Comparison of ENCODE assay signal across 12 cellular contexts in the genomic region with DNA sequence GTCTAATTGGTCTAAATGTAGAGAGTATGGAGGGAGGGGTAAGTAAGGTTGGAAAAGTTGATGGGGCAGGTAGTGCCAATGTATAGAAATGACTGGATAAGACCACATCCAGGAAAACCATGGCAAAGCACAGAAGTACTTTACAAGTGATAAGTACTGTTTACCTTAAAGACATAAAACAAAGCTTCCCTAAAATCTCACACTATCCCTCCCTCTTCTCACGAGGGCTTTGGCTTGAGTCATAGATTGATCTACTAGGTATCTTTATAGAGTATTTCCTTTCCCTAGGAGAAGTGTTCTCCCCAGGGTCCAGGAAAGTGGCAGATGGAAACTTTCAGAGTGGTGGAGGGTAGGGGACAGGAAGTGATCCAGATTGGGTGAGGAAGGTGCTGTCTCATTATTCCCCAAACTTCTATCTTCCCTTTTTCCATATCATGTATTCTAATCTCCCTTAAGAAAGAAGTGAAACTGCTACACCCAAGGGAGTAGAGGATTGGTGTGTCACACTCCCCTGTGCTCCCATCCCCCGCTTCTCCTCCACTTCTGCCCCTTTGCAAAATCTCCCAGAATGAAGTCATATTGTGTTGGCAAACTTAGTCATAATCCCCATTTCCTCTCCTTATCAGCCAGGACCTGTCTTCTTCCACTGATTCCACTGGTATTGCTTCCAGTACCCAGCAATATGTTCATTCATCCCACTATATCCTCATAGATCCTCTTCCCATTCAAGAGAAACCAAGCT. TPM values are rescaled to one million over a fixed set of nuclear protein-coding genes. Genes with fewer than 3 reads are reported as not detected.
DNase-seq lines count a peak whose midpoint lies in the region; ATAC-seq and TF ChIP-seq lines count a peak whose summit lies in the region.
"Had no signal": no experiment of that assay in that cellular context is flagged by ENCODE, and none has a peak within 500 bp of the region (broad histone marks: within the 10 kb centered on the region; RNA-seq: fewer than 3 reads in every experiment).

No MANE protein-coding gene starts in this region.

- H3K9me3 ChIP-seq in ascending aorta (no peaks in the 10 kb centered on the region), SK-N-SH (no peaks in the 10 kb centered on the region)
- H3K9me3 ChIP-seq: BE2C, right lobe of liver had no signal

- H3K79me2 ChIP-seq in SK-N-SH (ENCODE audit: insufficient read depth) = no peaks in the 10 kb centered on the region

- no peaks in the 10 kb centered on the region for H4K20me1 ChIP-seq in SK-N-SH (ENCODE audit: insufficient read depth)

- H3K9ac ChIP-seq in SK-N-SH = no peak overlapping the region

- H3K27me3 ChIP-seq in ascending aorta = no peaks in the 10 kb centered on the region
- H3K27me3 ChIP-seq in SK-N-SH (ENCODE audit: insufficient read depth) = no peaks in the 10 kb centered on the region
- H3K27me3 ChIP-seq: BE2C, right lobe of liver had no signal

- H3K9me3 Mint-ChIP-seq in progenitor cell of endocrine pancreas (ENCODE audit: low read depth) = no peaks in the 10 kb centered on the region

- no peak overlapping the region for H3K4me3 Mint-ChIP-seq in progenitor cell of endocrine pancreas (ENCODE audit: low read depth)

- ATAC-seq in GM19351 (IDR thresholded peaks at IDR 0.05; ENCODE audit: unreplicated experiment) (no peak), GM21737 (IDR thresholded peaks at IDR 0.05; ENCODE audit: unreplicated experiment) (no peak)

- intact Hi-C loops in ascending aorta (cut with DNase I) = no loop called here

- DNase-seq in COLO829 (ENCODE audit: low spot score) = peak; percentile 16
- DNase-seq in M059J (ENCODE audit: low read depth) = peak; percentile 78
- DNase-seq in ascending aorta (ENCODE audit: low spot score in 2 of 2) = peak in 1 of 2 donors; percentile 67
- DNase-seq in iris pigment epithelial cell (ENCODE audit: low read depth) = peak; percentile 55
- no peak for DNase-seq in progenitor cell of endocrine pancreas (ENCODE audit: low spot score, unreplicated experiment)
- DNase-seq in SK-N-SH = no peak
- DNase-seq: activated CD4-positive, alpha-beta T cell treated with anti-CD3 and anti-CD28 coated beads for 48 hours; BE2C; right lobe of liver; T-helper 1 cell had no signal

- no peaks in the 10 kb centered on the region for H3K9me2 ChIP-seq in SK-N-SH

- H3K4me1 ChIP-seq in ascending aorta (peaks cover 0 to 36% of the 10 kb centered on the region in 2 donors), SK-N-SH (ENCODE audit: control insufficient read depth in 1 of 2, insufficient read depth in 2 of 2, low read depth in 1 of 2, low read length in 1 of 2) (peaks cover 0 to 5% of the 10 kb centered on the region in 2 experiments; a peak in 1 of 4 replicates)
- H3K4me1 ChIP-seq: BE2C, right lobe of liver had no signal

- peaks cover 8% of the 10 kb centered on the region for H3K4me1 Mint-ChIP-seq in progenitor cell of endocrine pancreas (ENCODE audit: low read depth)

- no peaks in the 10 kb centered on the region for H3K27me3 Mint-ChIP-seq in progenitor cell of endocrine pancreas

- TF ChIP-seq CTCF in ascending aorta (IDR thresholded peaks at IDR 0.05) (no peak), progenitor cell of endocrine pancreas (IDR thresholded peaks at IDR 0.05; ENCODE audit: unreplicated experiment) (no peak), SK-N-SH (IDR thresholded peaks at IDR 0.05) (no peak)

- H3K27ac ChIP-seq in ascending aorta (peak overlapping the region; percentile 50 to 58), SK-N-SH (ENCODE audit: low read depth in 2 of 2, low read length in 1 of 2) (no peak overlapping the region)
- H3K27ac ChIP-seq: right lobe of liver had no signal

- TF ChIP-seq EP300 in SK-N-SH (IDR thresholded peaks at IDR 0.05; ENCODE audit: borderline replicate concordance in 1 of 2, low read depth in 1 of 2, low read length in 1 of 2) = no peak

- no peak for TF ChIP-seq RAD21 in SK-N-SH (IDR thresholded peaks at IDR 0.05; ENCODE audit: low read length)

- H3K36me3 ChIP-seq in ascending aorta = no peaks in the 10 kb centered on the region
- no peaks in the 10 kb centered on the region for H3K36me3 ChIP-seq in SK-N-SH (replicated peaks in 1 of 2; ENCODE audit: control insufficient read depth in 1 of 2, insufficient read depth in 2 of 2, low read length in 1 of 2)
- H3K36me3 ChIP-seq: BE2C, right lobe of liver had no signal

- no peak overlapping the region for H3K27ac Mint-ChIP-seq in progenitor cell of endocrine pancreas

- H3K4me3 ChIP-seq in ascending aorta (no peak overlapping the region), SK-N-SH (ENCODE audit: low read depth in 2 of 2, low read length in 1 of 2) (no peak overlapping the region)
- H3K4me3 ChIP-seq: right lobe of liver had no signal

- H3K36me3 Mint-ChIP-seq in progenitor cell of endocrine pancreas (ENCODE audit: insufficient read depth) = no peaks in the 10 kb centered on the region

- no peak overlapping the region for H3K4me2 ChIP-seq in SK-N-SH

- WGBS in SK-N-SH (ENCODE audit: low lambda C conversion rate) = 20% methylated on average over 2 of the region's 2 CpGs

- H3F3A ChIP-seq in SK-N-SH (replicated peaks; ENCODE audit: insufficient read depth) = no peaks in the 10 kb centered on the region

- POLR2A ChIA-PET in SK-N-SH (lab: Yijun Ruan, JAX) = no interaction called here

- CTCF ChIA-PET in SK-N-SH (lab: Yijun Ruan, JAX) = interaction anchor here (1.1 kb wide), 1 partner anchor 76 kb away, joined by 3 read pairs; no protein-coding TSS in a partner anchor

- no peak overlapping the region for H2AFZ ChIP-seq in SK-N-SH (ENCODE audit: low read depth)

TF ChIP-seq in SK-N-SH, 30 proteins besides CTCF, POLR2A, EP300 and RAD21:
- TF ChIP-seq FOXM1 (IDR thresholded peaks at IDR 0.05; ENCODE audit: low read depth) = no peak
- TF ChIP-seq, protein P1, sequence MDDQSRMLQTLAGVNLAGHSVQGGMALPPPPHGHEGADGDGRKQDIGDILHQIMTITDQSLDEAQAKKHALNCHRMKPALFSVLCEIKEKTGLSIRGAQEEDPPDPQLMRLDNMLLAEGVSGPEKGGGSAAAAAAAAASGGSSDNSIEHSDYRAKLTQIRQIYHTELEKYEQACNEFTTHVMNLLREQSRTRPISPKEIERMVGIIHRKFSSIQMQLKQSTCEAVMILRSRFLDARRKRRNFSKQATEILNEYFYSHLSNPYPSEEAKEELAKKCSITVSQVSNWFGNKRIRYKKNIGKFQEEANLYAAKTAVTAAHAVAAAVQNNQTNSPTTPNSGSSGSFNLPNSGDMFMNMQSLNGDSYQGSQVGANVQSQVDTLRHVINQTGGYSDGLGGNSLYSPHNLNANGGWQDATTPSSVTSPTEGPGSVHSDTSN (IDR thresholded peaks at IDR 0.05) = no peak
- TF ChIP-seq YY1 (IDR thresholded peaks at IDR 0.05; ENCODE audit: low read depth) = no peak
- TF ChIP-seq TAF1 (IDR thresholded peaks at IDR 0.05; ENCODE audit: borderline replicate concordance, low read depth, low read length) = no peak
- TF ChIP-seq, protein P2, sequence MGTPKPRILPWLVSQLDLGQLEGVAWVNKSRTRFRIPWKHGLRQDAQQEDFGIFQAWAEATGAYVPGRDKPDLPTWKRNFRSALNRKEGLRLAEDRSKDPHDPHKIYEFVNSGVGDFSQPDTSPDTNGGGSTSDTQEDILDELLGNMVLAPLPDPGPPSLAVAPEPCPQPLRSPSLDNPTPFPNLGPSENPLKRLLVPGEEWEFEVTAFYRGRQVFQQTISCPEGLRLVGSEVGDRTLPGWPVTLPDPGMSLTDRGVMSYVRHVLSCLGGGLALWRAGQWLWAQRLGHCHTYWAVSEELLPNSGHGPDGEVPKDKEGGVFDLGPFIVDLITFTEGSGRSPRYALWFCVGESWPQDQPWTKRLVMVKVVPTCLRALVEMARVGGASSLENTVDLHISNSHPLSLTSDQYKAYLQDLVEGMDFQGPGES (IDR thresholded peaks at IDR 0.05; ENCODE audit: low read depth, low read length) = no peak
- TF ChIP-seq, protein P3, sequence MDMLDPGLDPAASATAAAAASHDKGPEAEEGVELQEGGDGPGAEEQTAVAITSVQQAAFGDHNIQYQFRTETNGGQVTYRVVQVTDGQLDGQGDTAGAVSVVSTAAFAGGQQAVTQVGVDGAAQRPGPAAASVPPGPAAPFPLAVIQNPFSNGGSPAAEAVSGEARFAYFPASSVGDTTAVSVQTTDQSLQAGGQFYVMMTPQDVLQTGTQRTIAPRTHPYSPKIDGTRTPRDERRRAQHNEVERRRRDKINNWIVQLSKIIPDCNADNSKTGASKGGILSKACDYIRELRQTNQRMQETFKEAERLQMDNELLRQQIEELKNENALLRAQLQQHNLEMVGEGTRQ (IDR thresholded peaks at IDR 0.05; ENCODE audit: borderline replicate concordance, low read depth, low read length) = no peak
- TF ChIP-seq, protein P4, sequence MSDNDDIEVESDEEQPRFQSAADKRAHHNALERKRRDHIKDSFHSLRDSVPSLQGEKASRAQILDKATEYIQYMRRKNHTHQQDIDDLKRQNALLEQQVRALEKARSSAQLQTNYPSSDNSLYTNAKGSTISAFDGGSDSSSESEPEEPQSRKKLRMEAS (IDR thresholded peaks at IDR 0.05; ENCODE audit: low read depth) = no peak
- no peak for TF ChIP-seq FOSL2 (IDR thresholded peaks at IDR 0.05; ENCODE audit: borderline replicate concordance, low read depth)
- TF ChIP-seq EZH2phosphoT487 (IDR thresholded peaks at IDR 0.05; ENCODE audit: borderline replicate concordance, low read depth) = no peak
- TF ChIP-seq SMC3 (IDR thresholded peaks at IDR 0.05; ENCODE audit: low read depth, low read length) = no peak
- TF ChIP-seq SIN3A (IDR thresholded peaks at IDR 0.05; ENCODE audit: borderline replicate concordance, low read depth, low read length) = no peak
- TF ChIP-seq JUND (IDR thresholded peaks at IDR 0.05) = no peak
- TF ChIP-seq, protein P5, sequence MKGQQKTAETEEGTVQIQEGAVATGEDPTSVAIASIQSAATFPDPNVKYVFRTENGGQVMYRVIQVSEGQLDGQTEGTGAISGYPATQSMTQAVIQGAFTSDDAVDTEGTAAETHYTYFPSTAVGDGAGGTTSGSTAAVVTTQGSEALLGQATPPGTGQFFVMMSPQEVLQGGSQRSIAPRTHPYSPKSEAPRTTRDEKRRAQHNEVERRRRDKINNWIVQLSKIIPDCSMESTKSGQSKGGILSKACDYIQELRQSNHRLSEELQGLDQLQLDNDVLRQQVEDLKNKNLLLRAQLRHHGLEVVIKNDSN (IDR thresholded peaks at IDR 0.05; ENCODE audit: borderline replicate concordance, low read depth) = no peak
- no peak for TF ChIP-seq RXRA (IDR thresholded peaks at IDR 0.05; ENCODE audit: borderline replicate concordance, low read depth)
- TF ChIP-seq TEAD4 (IDR thresholded peaks at IDR 0.05; ENCODE audit: borderline replicate concordance, insufficient read depth) = no peak
- TF ChIP-seq TCF12 (IDR thresholded peaks at IDR 0.05) = no peak
- TF ChIP-seq MEF2A (IDR thresholded peaks at IDR 0.05; ENCODE audit: borderline replicate concordance, low read depth) = no peak

RNA-seq across cellular contexts. Expression of a gene that starts 14.6 kb away (rescaled TPM):
- 3.7 and 3.9 TPM in 2 replicates for total RNA-seq in M059J (2014; rRNA removed; shearing (Covaris generic))
- total RNA-seq in ascending aorta (38.0 TPM), progenitor cell of endocrine pancreas (0.13 TPM in 1 of 2 replicates, not detected in the other)
- polyA plus RNA-seq in SK-N-SH (2012; rRNA removed) = not detected in 2 replicates
- polyA plus RNA-seq in SK-N-SH (2012; cell fraction: cytosol; rRNA removed) = 0.01 and 0.03 TPM in 2 replicates
- polyA plus RNA-seq in SK-N-SH (2012; cell fraction: nucleus; rRNA removed) = not detected in 2 replicates

Comparison
In these comparisons a context has a peak if more than half of its experiments do, and no peak if none do; other contexts are left out.
1. DNase-seq: peak in COLO829 (single experiment), M059J (single experiment) and iris pigment epithelial cell (single experiment); none in progenitor cell of endocrine pancreas (single experiment) and SK-N-SH (single experiment).
2. H3K27ac ChIP-seq: peak in ascending aorta (2 of 2); none in SK-N-SH (0 of 2).